ENCODE assay signal across 1 cellular context in genomic region chr10:104306897-104307296, GRCh38.
TF ChIP-seq lines count a peak whose summit lies in the region.

No MANE protein-coding gene starts in this region.

TF ChIP-seq in GM23338, 12 proteins besides CTCF, POLR2A, EP300 and RAD21 (continued from another document):
- TF ChIP-seq ETS1 (IDR thresholded peaks at IDR 0.05) (no peak), REST (IDR thresholded peaks at IDR 0.05; ENCODE audit: unreplicated experiment) (no peak), EZH2phosphoT487 (IDR thresholded peaks at IDR 0.05; ENCODE audit: unreplicated experiment) (no peak), ZNF462 (CRISPR knock-in tag; IDR thresholded peaks at IDR 0.05) (no peak), ZNF114 (CRISPR knock-in tag; IDR thresholded peaks at IDR 0.05) (no peak), POLR2AphosphoS5 (IDR thresholded peaks at IDR 0.05; ENCODE audit: low read depth) (no peak)
